ENCODE assay signal across 19 cellular contexts in genomic region chr5:178296066-178296465, GRCh38.
A peak's percentile ranks its signal among the peaks of the same experiment; 100 is the strongest.
DNase-seq lines count a peak whose midpoint lies in the region; ATAC-seq and TF ChIP-seq lines count a peak whose summit lies in the region.
"Had no signal": no experiment of that assay in that cellular context is flagged by ENCODE, and none has a peak within 500 bp of the region (broad histone marks: within the 10 kb centered on the region; RNA-seq: fewer than 3 reads in every experiment).

No MANE protein-coding gene starts in this region.

- H3K9me3 Mint-ChIP-seq in CD4-positive, alpha-beta memory T cell, result peaks cover 0 to 8% (median 2%) of the 10 kb centered on the region in 8 donors

- 71 to 75% methylated on average over 6 of the region's 6 CpGs for WGBS in heart right ventricle, 2 donors
- WGBS in suprapubic skin, result 94% methylated on average over 2 of the region's 6 CpGs

- H3K4me3 ChIP-seq in coronary artery (no peak overlapping the region), heart right ventricle (no peak overlapping the region), mucosa of descending colon (no peak overlapping the region), suprapubic skin (no peak overlapping the region), ascending aorta (no peak overlapping the region)
- H3K4me3 ChIP-seq in CD4-positive, alpha-beta memory T cell (ENCODE audit: low read length in 2 of 2), result no peak overlapping the region
- H3K4me3 ChIP-seq: MG63, SJSA1 had no signal

- H3K36me3 ChIP-seq in heart right ventricle, result no peaks in the 10 kb centered on the region
- no peaks in the 10 kb centered on the region for H3K36me3 ChIP-seq in mucosa of descending colon (ENCODE audit: low read depth)
- H3K36me3 ChIP-seq in suprapubic skin, result no peaks in the 10 kb centered on the region
- no peaks in the 10 kb centered on the region for H3K36me3 ChIP-seq in ascending aorta
- H3K36me3 ChIP-seq in CD4-positive, alpha-beta memory T cell (ENCODE audit: insufficient read depth, low read length), result no peaks in the 10 kb centered on the region
- H3K36me3 ChIP-seq: SJSA1 had no signal

- TF ChIP-seq CTCF in coronary artery (IDR thresholded peaks at IDR 0.05) (no peak), heart right ventricle (IDR thresholded peaks at IDR 0.05) (no peak), mucosa of descending colon (IDR thresholded peaks at IDR 0.05) (no peak), suprapubic skin (IDR thresholded peaks at IDR 0.05) (no peak), ascending aorta (IDR thresholded peaks at IDR 0.05) (no peak)

- no peaks in the 10 kb centered on the region for H3K4me1 ChIP-seq in heart right ventricle
- H3K4me1 ChIP-seq in mucosa of descending colon (ENCODE audit: low read depth), result no peaks in the 10 kb centered on the region
- no peaks in the 10 kb centered on the region for H3K4me1 ChIP-seq in suprapubic skin
- H3K4me1 ChIP-seq in ascending aorta, result no peaks in the 10 kb centered on the region
- no peaks in the 10 kb centered on the region for H3K4me1 ChIP-seq in CD4-positive, alpha-beta memory T cell (ENCODE audit: insufficient read depth, low read length)
- H3K4me1 ChIP-seq: SJSA1 had no signal

- H3K27ac Mint-ChIP-seq in CD4-positive, alpha-beta memory T cell, result no peak overlapping the region

- peaks cover 0 to 16% (median 0%) of the 10 kb centered on the region in 7 donors for H3K27me3 ChIP-seq in heart right ventricle
- peaks cover 21% of the 10 kb centered on the region for H3K27me3 ChIP-seq in suprapubic skin
- no peaks in the 10 kb centered on the region for H3K27me3 ChIP-seq in ascending aorta
- no peaks in the 10 kb centered on the region for H3K27me3 ChIP-seq in CD4-positive, alpha-beta memory T cell (ENCODE audit: insufficient read depth, low read length)
- H3K27me3 ChIP-seq: MG63, SJSA1 had no signal

- ATAC-seq in heart right ventricle, result peak in 7 of 8 donors; percentile 50 to 87 (median 69)
- ATAC-seq in mucosa of descending colon, result no peak
- ATAC-seq in HG03175 (IDR thresholded peaks at IDR 0.05; ENCODE audit: unreplicated experiment), result no peak
- ATAC-seq: PC-3 had no signal

- H3K4me3 Mint-ChIP-seq in CD4-positive, alpha-beta memory T cell, result no peak overlapping the region

- H3K9me3 ChIP-seq in heart right ventricle, result peaks cover 0 to 4% (median 0%) of the 10 kb centered on the region in 11 donors
- no peaks in the 10 kb centered on the region for H3K9me3 ChIP-seq in mucosa of descending colon
- H3K9me3 ChIP-seq in suprapubic skin, result no peaks in the 10 kb centered on the region
- no peaks in the 10 kb centered on the region for H3K9me3 ChIP-seq in ascending aorta
- H3K9me3 ChIP-seq in CD4-positive, alpha-beta memory T cell (ENCODE audit: control insufficient read depth in 1 of 2, low read length in 2 of 2), result no peaks in the 10 kb centered on the region
- H3K9me3 ChIP-seq: MG63 had no signal

- no peak for TF ChIP-seq EP300 in suprapubic skin (IDR thresholded peaks at IDR 0.05)

- intact Hi-C loops in heart right ventricle (cut with DNase I), result no loop called here
- intact Hi-C loops in mucosa of descending colon (cut with DNase I, micrococcal nuclease), result no loop called here
- intact Hi-C loops in ascending aorta (cut with DNase I), result no loop called here
- intact Hi-C loops in CD4-positive, alpha-beta memory T cell (cut with micrococcal nuclease), result no loop called here

- H3K27me3 Mint-ChIP-seq in CD4-positive, alpha-beta memory T cell, result peaks cover 3 to 19% of the 10 kb centered on the region in 2 donors

- H3K36me3 Mint-ChIP-seq in CD4-positive, alpha-beta memory T cell, result peaks cover 0 to 3% of the 10 kb centered on the region in 2 donors

- DNase-seq in coronary artery (ENCODE audit: low spot score) (peak; percentile 50), heart right ventricle (peak; percentile 18 to 47), mucosa of descending colon (peak in 2 of 3 donors; percentile 6 to 7), suprapubic skin (ENCODE audit: low spot score in 2 of 2) (peak; percentile 13 to 53), ascending aorta (ENCODE audit: low spot score in 2 of 2) (no peak)
- no peak for DNase-seq in CD4-positive, alpha-beta memory T cell
- DNase-seq: C1 segment of cervical spinal cord, HCEC 1CT, Kasumi-1, MG63, NCI-H1048, NCI-H1436, NCI-H1930, NCI-H345, NCI-H526, PC-3 had no signal

- TF ChIP-seq POLR2A in suprapubic skin (IDR thresholded peaks at IDR 0.05), result no peak

- CTCF ChIA-PET in CD4-positive, alpha-beta memory T cell (lab: Charles Lee; ENCODE audit: partially characterized antibody), result no interaction called here

- H3K27ac ChIP-seq in coronary artery, result no peak overlapping the region
- H3K27ac ChIP-seq in heart right ventricle, result no peak overlapping the region
- no peak overlapping the region for H3K27ac ChIP-seq in suprapubic skin
- H3K27ac ChIP-seq in ascending aorta, result no peak overlapping the region
- H3K27ac ChIP-seq in CD4-positive, alpha-beta memory T cell (ENCODE audit: low read depth, low read length), result no peak overlapping the region
- H3K27ac ChIP-seq: RWPE1, SJSA1 had no signal

- POLR2A ChIA-PET in CD4-positive, alpha-beta memory T cell (lab: Charles Lee; ENCODE audit: partially characterized antibody), result no interaction called here

- no peaks in the 10 kb centered on the region for H3K4me1 Mint-ChIP-seq in CD4-positive, alpha-beta memory T cell

Comparison
In these comparisons a context has a peak if more than half of its experiments do, and no peak if none do; other contexts are left out.
1. DNase-seq: peak in coronary artery (single experiment), heart right ventricle (2 of 2), mucosa of descending colon (2 of 3) and suprapubic skin (2 of 2); none in ascending aorta (0 of 2) and CD4-positive, alpha-beta memory T cell (0 of 5).
2. ATAC-seq: peak in heart right ventricle (7 of 8); none in mucosa of descending colon (single experiment) and HG03175 (single experiment).